7 cellular contexts compared by ENCODE assay signal in the genomic region with DNA sequence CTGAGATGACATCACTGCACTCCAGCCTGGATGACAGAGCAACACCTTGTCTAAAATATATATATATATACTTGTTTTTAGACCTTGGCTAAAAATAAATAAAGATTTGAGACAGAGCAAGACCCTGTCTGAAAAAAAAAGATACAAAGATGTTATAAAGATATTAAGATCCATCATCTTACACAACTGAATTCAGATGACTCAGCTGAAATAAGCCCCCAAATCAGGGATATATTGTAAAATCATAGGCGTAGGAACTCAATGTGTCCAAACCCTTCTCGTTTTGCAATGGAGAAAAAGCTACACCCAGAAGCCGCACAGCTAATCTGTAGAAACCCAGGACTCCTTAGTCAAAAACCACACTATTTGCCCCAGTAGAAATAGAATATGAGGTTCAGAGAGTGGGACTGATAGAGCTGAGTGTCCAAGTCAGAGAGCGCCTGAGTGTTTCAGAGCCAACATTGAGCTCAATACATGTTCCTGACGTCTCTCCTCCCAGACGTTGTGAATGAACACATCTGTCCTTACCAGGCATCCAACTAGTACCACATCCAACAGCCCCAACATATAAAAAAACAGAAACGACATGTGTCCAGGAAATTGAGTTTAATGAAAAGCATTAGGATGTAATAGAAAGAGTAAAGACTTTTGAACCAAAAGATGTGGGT.
"Had no signal": no experiment of that assay in that cellular context is flagged by ENCODE, and none has a peak within 500 bp of the region (broad histone marks: within the 10 kb centered on the region; RNA-seq: fewer than 3 reads in every experiment).

No MANE protein-coding gene starts in this region.

- H3K9ac ChIP-seq: GM23248 had no signal

- ATAC-seq: K562 had no signal

- FAIRE-seq: H54, K562 had no signal

- H3K4me3 ChIP-seq: GM23248, K562 had no signal

- DNase-seq: GM23248, GOT3, H9, HCEC 1CT, KG1 had no signal

- H2AFZ ChIP-seq: GM23248 had no signal

- H3K27ac ChIP-seq: GM23248 had no signal
